12 cellular contexts compared by ENCODE assay signal in genomic region chr1:68904472-68904871, GRCh38.
DNase-seq lines count a peak whose midpoint lies in the region; ATAC-seq and TF ChIP-seq lines count a peak whose summit lies in the region.
"Had no signal": no experiment of that assay in that cellular context is flagged by ENCODE, and none has a peak within 500 bp of the region (broad histone marks: within the 10 kb centered on the region; RNA-seq: fewer than 3 reads in every experiment).

No MANE protein-coding gene starts in this region.

- DNase-seq in M059J (ENCODE audit: low read depth) (peak; percentile 60), astrocyte of the spinal cord (ENCODE audit: low read depth, low spot score) (peak; percentile 49), iPS DF 4.7 (ENCODE audit: extremely low read depth, low spot score) (peak; percentile 9), stromal cell of bone marrow (ENCODE audit: low read depth) (peak; percentile 52), dermis blood vessel endothelial cell (no peak), omental fat pad (ENCODE audit: low spot score) (no peak)
- DNase-seq: amniotic stem cell, foreskin melanocyte, MV-4-11 had no signal

- TF ChIP-seq CTCF in astrocyte of the spinal cord (IDR thresholded peaks at IDR 0.05; ENCODE audit: low read depth, low read length) (no peak), omental fat pad (IDR thresholded peaks at IDR 0.05) (no peak)

- ATAC-seq in GM19324 (IDR thresholded peaks at IDR 0.05; ENCODE audit: low FRiP score, unreplicated experiment) (no peak), omental fat pad (ENCODE audit: low FRiP score) (no peak)
- ATAC-seq: activated T-helper 17 cell treated with anti-CD3 and anti-CD28 coated beads, Interleukin-2, amount 50 U/mL, for 72 hours; GM12878 had no signal

- H3K4me3 ChIP-seq in astrocyte of the spinal cord (ENCODE audit: low read depth, low read length): no peak overlapping the region
- H3K4me3 ChIP-seq: GM12878 had no signal

- in situ Hi-C loops in astrocyte of the spinal cord (cut with HindIII; ENCODE audit: low sequenced_read_pairs): no loop called here

Comparison
In these comparisons a context has a peak if more than half of its experiments do, and no peak if none do; other contexts are left out.
1. DNase-seq: peak in M059J (single experiment), astrocyte of the spinal cord (single experiment), iPS DF 4.7 (single experiment) and stromal cell of bone marrow (single experiment); none in dermis blood vessel endothelial cell (single experiment) and omental fat pad (single experiment).